ENCODE assay signal across 1 cellular context in genomic region chr5:177428574-177429217, GRCh38.
TF ChIP-seq lines count a peak whose summit lies in the region.

No MANE protein-coding gene starts in this region.

TF ChIP-seq in K562, 482 proteins besides CTCF, POLR2A, EP300 and RAD21:
- peak; percentile 94 for TF ChIP-seq ZKSCAN8 (CRISPR knock-in tag; IDR thresholded peaks at IDR 0.05)
- TF ChIP-seq, protein P1, sequence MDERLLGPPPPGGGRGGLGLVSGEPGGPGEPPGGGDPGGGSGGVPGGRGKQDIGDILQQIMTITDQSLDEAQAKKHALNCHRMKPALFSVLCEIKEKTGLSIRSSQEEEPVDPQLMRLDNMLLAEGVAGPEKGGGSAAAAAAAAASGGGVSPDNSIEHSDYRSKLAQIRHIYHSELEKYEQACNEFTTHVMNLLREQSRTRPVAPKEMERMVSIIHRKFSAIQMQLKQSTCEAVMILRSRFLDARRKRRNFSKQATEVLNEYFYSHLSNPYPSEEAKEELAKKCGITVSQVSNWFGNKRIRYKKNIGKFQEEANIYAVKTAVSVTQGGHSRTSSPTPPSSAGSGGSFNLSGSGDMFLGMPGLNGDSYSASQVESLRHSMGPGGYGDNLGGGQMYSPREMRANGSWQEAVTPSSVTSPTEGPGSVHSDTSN (CRISPR knock-in tag; IDR thresholded peaks at IDR 0.05; ENCODE audit: low read depth), result no peak
- TF ChIP-seq, protein P1 (tag; conservative IDR thresholded peaks at IDR 0.05; ENCODE audit: low read depth), result no peak
- TF ChIP-seq NR2C1 (IDR thresholded peaks at IDR 0.05), result no peak
- no peak for TF ChIP-seq NR2C1 (tag; IDR thresholded peaks at IDR 0.05)
- TF ChIP-seq CHD1 (IDR thresholded peaks at IDR 0.05; ENCODE audit: low read length), result peak; percentile 20
- 0 out of 2 replicates have a peak, but pooled peaks have one; percentile 14 for TF ChIP-seq HLTF (IDR thresholded peaks at IDR 0.05)
- TF ChIP-seq LCOR (CRISPR knock-in tag; IDR thresholded peaks at IDR 0.05), result 0 out of 2 replicates have a peak, but pooled peaks have one; percentile 25
- no peak for TF ChIP-seq MYC (IDR thresholded peaks at IDR 0.05; ENCODE audit: low read depth, low read length)
- no peak for TF ChIP-seq MYC (CRISPR knock-in tag; IDR thresholded peaks at IDR 0.05; ENCODE audit: borderline replicate concordance, low read depth)
- TF ChIP-seq ZNF740 (CRISPR knock-in tag; IDR thresholded peaks at IDR 0.05), result no peak
- 0 out of 4 replicates have a peak, but pooled peaks of 1 of the 2 experiments have one; percentile 8 for TF ChIP-seq ZNF740 (tag; IDR thresholded peaks at IDR 0.05)
